In genomic region chr10:633279-634245, GRCh38 we compare ENCODE assay signal across 13 cellular contexts. TPM values are rescaled to one million over a fixed set of nuclear protein-coding genes. Genes with fewer than 3 reads are reported as not detected.
DNase-seq lines count a peak whose midpoint lies in the region; ATAC-seq and TF ChIP-seq lines count a peak whose summit lies in the region.
"Had no signal": no experiment of that assay in that cellular context is flagged by ENCODE, and none has a peak within 500 bp of the region (broad histone marks: within the 10 kb centered on the region; RNA-seq: fewer than 3 reads in every experiment).

No MANE protein-coding gene starts in this region.

- CTCF ChIA-PET in activated CD8-positive, alpha-beta T cell treated with anti-CD3 and anti-CD28 coated beads for 36 hours (lab: Charles Lee) = no interaction called here
- CTCF ChIA-PET in RWPE1 (lab: Yijun Ruan, JAX) = interaction anchor here (0.5 kb wide), 1 partner anchor 224 kb away, joined by 3 read pairs; no protein-coding TSS in a partner anchor

- H3K4me1 ChIP-seq in lower lobe of right lung = no peaks in the 10 kb centered on the region

- no peak for DNase-seq in HFFc6
- DNase-seq in chondrocyte (ENCODE audit: low spot score) = no peak
- DNase-seq in lower lobe of right lung = peak; percentile 52
- peak in 6 of 49 donors; percentile 36 to 82 (median 40) for DNase-seq in substantia nigra (lab: John Stamatoyannopoulos, UW)
- DNase-seq in activated CD8-positive, alpha-beta T cell treated with anti-CD3 and anti-CD28 coated beads for 36 hours = no peak
- no peak for DNase-seq in RWPE1 (ENCODE audit: low spot score)
- no peak for DNase-seq in NCI-H2196 (lab: John Stamatoyannopoulos, UW; ENCODE audit: unreplicated experiment)
- no peak for DNase-seq in NCI-H1436 treated with DMSO at 0.1 percent for 48 hours (lab: John Stamatoyannopoulos, UW)
- DNase-seq: naive thymus-derived CD8-positive, alpha-beta T cell; NCI-H345 had no signal

- POLR2A ChIA-PET in activated CD8-positive, alpha-beta T cell treated with anti-CD3 and anti-CD28 coated beads for 36 hours (lab: Charles Lee) = no interaction called here
- POLR2A ChIA-PET in RWPE1 (lab: Yijun Ruan, JAX; ENCODE audit: low non-redundant PET) = no interaction called here

- TF ChIP-seq CTCF in HFFc6 (IDR thresholded peaks at IDR 0.05) = no peak
- TF ChIP-seq CTCF in chondrocyte (IDR thresholded peaks at IDR 0.05) = no peak
- TF ChIP-seq CTCF in lower lobe of right lung (IDR thresholded peaks at IDR 0.05) = no peak
- TF ChIP-seq CTCF in activated CD8-positive, alpha-beta T cell treated with anti-CD3 and anti-CD28 coated beads for 36 hours (IDR thresholded peaks at IDR 0.05) = no peak
- TF ChIP-seq CTCF in RWPE1 (conservative IDR thresholded peaks at IDR 0.05; ENCODE audit: low read depth) = no peak

- H3K4me3 ChIP-seq in lower lobe of right lung = no peak overlapping the region

- H3K27ac Mint-ChIP-seq in HFFc6 (peak overlapping the region; percentile 21; the same call in 1 of the 2 replicates), chondrocyte (ENCODE audit: unreplicated experiment) (peak overlapping the region; percentile 70)
- no peak overlapping the region for H3K27ac Mint-ChIP-seq in activated CD8-positive, alpha-beta T cell treated with anti-CD3 and anti-CD28 coated beads for 36 hours
- H3K27ac Mint-ChIP-seq: activated naive CD4-positive, alpha-beta T cell treated with anti-CD3 and anti-CD28 coated beads, Interleukin-2, amount 50 U/mL, for 24 hours; T-helper 2 cell treated with Interferon-gamma antibody and Interleukin-4, amounts not matched to agents 5 μg/mL and 100 μg/mL, for 36 hours had no signal

- peaks cover 4% of the 10 kb centered on the region; the same call in 1 of the 2 replicates for H3K27me3 Mint-ChIP-seq in HFFc6 (ENCODE audit: insufficient read depth)
- no peaks in the 10 kb centered on the region for H3K27me3 Mint-ChIP-seq in chondrocyte (ENCODE audit: low read depth)
- peaks cover 13% of the 10 kb centered on the region for H3K27me3 Mint-ChIP-seq in activated CD8-positive, alpha-beta T cell treated with anti-CD3 and anti-CD28 coated beads for 36 hours

- H3K9me3 Mint-ChIP-seq in HFFc6 = no peaks in the 10 kb centered on the region; the same call in 1 of the 2 replicates
- no peaks in the 10 kb centered on the region for H3K9me3 Mint-ChIP-seq in chondrocyte (ENCODE audit: low read depth)
- no peaks in the 10 kb centered on the region for H3K9me3 Mint-ChIP-seq in activated CD8-positive, alpha-beta T cell treated with anti-CD3 and anti-CD28 coated beads for 36 hours
- H3K9me3 Mint-ChIP-seq: activated naive CD4-positive, alpha-beta T cell treated with anti-CD3 and anti-CD28 coated beads, Interleukin-2, amount 50 U/mL, for 24 hours; naive thymus-derived CD8-positive, alpha-beta T cell; T-helper 2 cell treated with Interferon-gamma antibody and Interleukin-4, amounts not matched to agents 5 μg/mL and 100 μg/mL, for 36 hours had no signal

- peaks cover 20% of the 10 kb centered on the region for H3K36me3 Mint-ChIP-seq in HFFc6 (ENCODE audit: low read depth)
- H3K36me3 Mint-ChIP-seq in chondrocyte (ENCODE audit: low read depth) = peaks cover 3% of the 10 kb centered on the region
- H3K36me3 Mint-ChIP-seq in activated CD8-positive, alpha-beta T cell treated with anti-CD3 and anti-CD28 coated beads for 36 hours (ENCODE audit: low read depth) = no peaks in the 10 kb centered on the region
- H3K36me3 Mint-ChIP-seq: activated naive CD4-positive, alpha-beta T cell treated with anti-CD3 and anti-CD28 coated beads, Interleukin-2, amount 50 U/mL, for 24 hours had no signal

- H3K27ac ChIP-seq in lower lobe of right lung = no peak overlapping the region
- peak overlapping the region; percentile 73 for H3K27ac ChIP-seq in substantia nigra (ENCODE audit: low read depth, low read length, poor library complexity, severe bottlenecking)
- no peak overlapping the region for H3K27ac ChIP-seq in RWPE1

- H3K36me3 ChIP-seq in lower lobe of right lung = no peaks in the 10 kb centered on the region

- no peaks in the 10 kb centered on the region for H3K27me3 ChIP-seq in lower lobe of right lung (ENCODE audit: low read depth)

- H3K4me1 Mint-ChIP-seq in HFFc6 (ENCODE audit: low read depth) (peaks cover 6% of the 10 kb centered on the region; the same call in 1 of the 2 replicates), chondrocyte (ENCODE audit: low read depth) (peaks cover 34% of the 10 kb centered on the region)
- H3K4me1 Mint-ChIP-seq in activated CD8-positive, alpha-beta T cell treated with anti-CD3 and anti-CD28 coated beads for 36 hours (ENCODE audit: low read depth) = no peaks in the 10 kb centered on the region

- intact Hi-C loops in lower lobe of right lung (cut with DNase I) = no loop called here
- intact Hi-C loops in activated CD8-positive, alpha-beta T cell treated with anti-CD3 and anti-CD28 coated beads for 36 hours (cut with micrococcal nuclease) = no loop called here

- H3K9me3 ChIP-seq in lower lobe of right lung = no peaks in the 10 kb centered on the region

- peak; percentile 64 to 66 for ATAC-seq in lower lobe of right lung
- no peak for ATAC-seq in activated CD8-positive, alpha-beta T cell treated with anti-CD3 and anti-CD28 coated beads for 36 hours
- ATAC-seq: naive thymus-derived CD8-positive, alpha-beta T cell; Panc1 had no signal

- H3K4me3 Mint-ChIP-seq in HFFc6 (no peak overlapping the region), chondrocyte (ENCODE audit: unreplicated experiment) (no peak overlapping the region)
- H3K4me3 Mint-ChIP-seq in activated CD8-positive, alpha-beta T cell treated with anti-CD3 and anti-CD28 coated beads for 36 hours = no peak overlapping the region
- H3K4me3 Mint-ChIP-seq: activated naive CD4-positive, alpha-beta T cell treated with anti-CD3 and anti-CD28 coated beads, Interleukin-2, amount 50 U/mL, for 24 hours; naive thymus-derived CD8-positive, alpha-beta T cell; T-helper 2 cell treated with Interferon-gamma antibody and Interleukin-4, amounts not matched to agents 5 μg/mL and 100 μg/mL, for 36 hours had no signal

RNA-seq across cellular contexts. Expression of gene DIP2C, which starts 55.9 kb away (rescaled TPM):
- total RNA-seq in HFFc6 (2021; fragmentation: NEBNext Ultra II Directional; extraction: Animal tissue kit (Norgen Biotek cat#: 25700)) = 10 to 100 TPM; 23.2 to 28.9 (median 26.3) TPM
- total RNA-seq in chondrocyte = 47.9 to 91.0 TPM (median 48.3 TPM) in 3 replicates
- 15.1 TPM for total RNA-seq in lower lobe of right lung
- total RNA-seq in activated CD8-positive, alpha-beta T cell treated with anti-CD3 and anti-CD28 coated beads for 36 hours = under 1 TPM; 0.85 to 0.95 TPM
